In the genomic region with DNA sequence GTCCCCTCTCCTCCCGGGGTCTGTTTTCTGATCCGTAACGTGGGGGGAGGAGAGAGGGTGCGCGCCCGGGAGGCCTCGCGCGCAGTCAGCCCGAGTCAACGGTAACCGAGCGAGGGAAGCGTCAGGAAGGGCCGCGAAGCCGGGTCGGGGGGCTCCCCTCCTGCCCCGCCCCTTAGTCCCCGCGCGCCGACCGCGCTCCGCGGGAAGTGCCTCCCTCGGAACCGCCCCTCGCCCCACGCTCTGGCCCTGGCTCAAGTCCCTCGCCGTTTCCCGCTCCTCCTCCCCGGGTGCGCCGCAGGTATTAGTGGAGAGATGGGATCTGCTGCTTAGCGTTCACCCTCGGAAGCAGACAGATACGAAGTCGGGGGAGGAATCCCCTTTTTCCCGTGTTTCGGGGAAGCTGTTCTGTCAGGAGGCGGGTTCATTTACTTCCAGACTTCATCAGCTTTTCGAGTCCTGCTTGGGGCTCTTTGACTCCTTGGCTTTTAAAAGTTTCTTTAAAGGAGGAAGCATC, we compare ENCODE assay signal across 8 cellular contexts. TPM values are rescaled to one million over a fixed set of nuclear protein-coding genes. Genes with fewer than 3 reads are reported as not detected.
DNase-seq lines count a peak whose midpoint lies in the region; ATAC-seq, FAIRE-seq and TF ChIP-seq lines count a peak whose summit lies in the region.

No MANE protein-coding gene starts in this region.

- H3K27me3 ChIP-seq in SJSA1 (replicated peaks) (no peaks in the 10 kb centered on the region), adrenal gland (no peaks in the 10 kb centered on the region), iPS DF 6.9 (ENCODE audit: control insufficient read depth, insufficient read depth, low read length) (no peaks in the 10 kb centered on the region), small intestine (ENCODE audit: control insufficient read depth in 2 of 2, insufficient read depth in 2 of 2, low read length in 2 of 2) (no peaks in the 10 kb centered on the region)

- peak; percentile 32 for ATAC-seq in HG03159 (IDR thresholded peaks at IDR 0.05; ENCODE audit: unreplicated experiment)

- H3K4me1 ChIP-seq in SJSA1 (replicated peaks) (peaks cover 19% of the 10 kb centered on the region), adrenal gland (replicated peaks in 1 of 2) (peaks cover 21 to 46% of the 10 kb centered on the region in 2 donors), iPS DF 6.9 (ENCODE audit: control insufficient read depth, insufficient read depth, low read length) (peaks cover 3% of the 10 kb centered on the region; the same call in 1 of the 2 replicates), small intestine (ENCODE audit: control insufficient read depth in 2 of 2, insufficient read depth in 1 of 2, low read depth in 1 of 2, low read length in 1 of 2) (peaks cover 0 to 15% of the 10 kb centered on the region in 2 donors)

- H3K4me3 ChIP-seq in SJSA1 (peak overlapping the region; percentile 85), adrenal gland (peak overlapping the region; percentile 69 to 98 (median 92)), iPS DF 6.9 (ENCODE audit: low read length) (peak overlapping the region; percentile 79), small intestine (ENCODE audit: low read depth in 1 of 2, low read length in 2 of 2) (peak overlapping the region; percentile 76 to 99)

- H3K9me3 ChIP-seq in SJSA1 (replicated peaks) (no peaks in the 10 kb centered on the region), adrenal gland (replicated peaks in 1 of 3) (no peaks in the 10 kb centered on the region), iPS DF 6.9 (ENCODE audit: control insufficient read depth, insufficient read depth, low read length) (no peaks in the 10 kb centered on the region), small intestine (ENCODE audit: control insufficient read depth, low read depth) (no peaks in the 10 kb centered on the region)

- FAIRE-seq in small intestine (lab: Jason Lieb, UNC), result no peak

- intact Hi-C loops in adrenal gland (cut with DNase I), result no loop called here

- no peak for TF ChIP-seq CTCF in adrenal gland (IDR thresholded peaks at IDR 0.05)

- peak overlapping the region; percentile 80 for H3K27ac ChIP-seq in SJSA1
- H3K27ac ChIP-seq in adrenal gland, result peak overlapping the region; percentile 90 to 100 (median 94)
- no peak overlapping the region for H3K27ac ChIP-seq in iPS DF 6.9 (ENCODE audit: low read length)
- H3K27ac ChIP-seq in small intestine (ENCODE audit: low read depth in 1 of 2, low read length in 1 of 2), result peak overlapping the region; percentile 85 to 98

- no peak for TF ChIP-seq POLR2A in adrenal gland (IDR thresholded peaks at IDR 0.05)

- H3K36me3 ChIP-seq in SJSA1, result peaks cover 40% of the 10 kb centered on the region
- H3K36me3 ChIP-seq in adrenal gland (replicated peaks in 1 of 2), result peaks cover 0 to 17% of the 10 kb centered on the region in 2 donors
- no peaks in the 10 kb centered on the region for H3K36me3 ChIP-seq in iPS DF 6.9 (ENCODE audit: control insufficient read depth, insufficient read depth, low read length)
- H3K36me3 ChIP-seq in small intestine (ENCODE audit: control insufficient read depth in 2 of 2, insufficient read depth in 2 of 2, low read length in 2 of 2), result no peaks in the 10 kb centered on the region

- peak; percentile 18 for DNase-seq in activated T-cell treated with anti-CD3 and anti-CD28 coated beads for 1 hour (ENCODE audit: low read depth)
- no peak for DNase-seq in activated T-cell treated with anti-CD3 and anti-CD28 coated beads, Interleukin-2, amount 50 U/mL, for 1 hour
- DNase-seq in SJSA1 (ENCODE audit: low read depth in 1 of 2, low spot score in 2 of 2), result peak; percentile 42 to 61
- DNase-seq in adrenal gland, result peak; percentile 55 to 73 (median 60)
- no peak for DNase-seq in iPS DF 6.9 (ENCODE audit: low read depth, low spot score)
- DNase-seq in small intestine, result peak; percentile 46
- DNase-seq in KG1 (lab: John Stamatoyannopoulos, UW), result no peak

- WGBS in adrenal gland, 4 donors, result 0 to 1% (median 0%) methylated on average over 2 to 45 of the region's 45 CpGs
- no CpG with 5 or more reads among the region's 45 CpGs for whole genome bisulfite sequencing in iPS DF 6.9 (ENCODE audit: insufficient coverage, insufficient read length)
- WGBS in small intestine, 3 donors, result 0 to 1% (median 0%) methylated on average over 42 to 45 of the region's 45 CpGs

RNA-seq across cellular contexts. Expression of gene HNRNPM, which starts 0.8 kb away (rescaled TPM):
- total RNA-seq in SJSA1 (2014; rRNA removed; shearing (Covaris generic)), result 125 and 127 TPM in 2 replicates
- 100 to 1,000 TPM in 4 of 8 donors, 10 to 100 TPM in 4; 51.7 to 164 (median 95.5) TPM for total RNA-seq in adrenal gland
- polyA plus RNA-seq in adrenal gland, result 100 to 1,000 TPM in 1 of 3 donors, 10 to 100 TPM in 2; 65.0 to 262 (median 76.7) TPM
- 100 to 1,000 TPM in 1 of 3 donors, 10 to 100 TPM in 2; 98.6 to 225 (median 99.4) TPM for polyA plus RNA-seq in small intestine

RNA-seq across cellular contexts. Expression of gene MARCHF2, which starts 32.4 kb away (rescaled TPM):
- total RNA-seq in SJSA1 (2014; rRNA removed; shearing (Covaris generic)), result 37.9 and 45.5 TPM in 2 replicates
- 100 to 1,000 TPM in 3 of 8 donors, 10 to 100 TPM in 5; 28.4 to 200 (median 71.2) TPM for total RNA-seq in adrenal gland
- polyA plus RNA-seq in adrenal gland (10 to 100 TPM; 13.1 to 47.3 (median 44.2) TPM), small intestine (10 to 100 TPM; 20.9 to 30.0 (median 28.0) TPM)

RNA-seq across cellular contexts. Expression of gene RAB11B, which starts 55.4 kb away (rescaled TPM):
- 5.6 and 9.1 TPM in 2 replicates for total RNA-seq in SJSA1 (2014; rRNA removed; shearing (Covaris generic))
- total RNA-seq in adrenal gland, result 100 to 1,000 TPM in 3 of 8 donors, 10 to 100 TPM in 5; 44.4 to 155 (median 88.2) TPM
- polyA plus RNA-seq in adrenal gland, result 100 to 1,000 TPM in 1 of 3 donors, 10 to 100 TPM in 2; 24.6 to 147 (median 64.9) TPM
- polyA plus RNA-seq in small intestine, result 10 to 100 TPM; 55.7 to 86.8 (median 57.6) TPM

RNA-seq across cellular contexts. Expression of gene PRAM1, which starts 56.9 kb away (rescaled TPM):
- total RNA-seq in SJSA1 (2014; rRNA removed; shearing (Covaris generic)), result not detected in 2 replicates
- 1 to 10 TPM in 6 of 8 donors, under 1 TPM in 2; 0.24 to 3.1 (median 2.0) TPM for total RNA-seq in adrenal gland
- polyA plus RNA-seq in adrenal gland, result 10 to 100 TPM in 1 of 3 donors, 1 to 10 TPM in 1, under 1 TPM in 1; 0.20 to 21.4 (median 4.4) TPM
- under 1 TPM; 0.45 to 0.81 (median 0.69) TPM for polyA plus RNA-seq in small intestine

Comparison
In these comparisons a context has a peak if more than half of its experiments do, and no peak if none do; other contexts are left out.
1. DNase-seq: peak in activated T-cell treated with anti-CD3 and anti-CD28 coated beads for 1 hour (single experiment), SJSA1 (2 of 2), adrenal gland (7 of 7) and small intestine (single experiment); none in activated T-cell treated with anti-CD3 and anti-CD28 coated beads, Interleukin-2, amount 50 U/mL, for 1 hour (single experiment), iPS DF 6.9 (single experiment) and KG1 (single experiment).
2. Peak in every context shown above with its lines, with median percentiles within 50 percentile points of each other: H3K4me3 ChIP-seq.